Comparison of ENCODE assay signal across 1 cellular context in genomic region chr7:139916717-139917395, GRCh38.
TF ChIP-seq lines count a peak whose summit lies in the region.

No MANE protein-coding gene starts in this region.

TF ChIP-seq in WTC11, 78 proteins besides CTCF, POLR2A, EP300 and RAD21 (continued from another document):
- TF ChIP-seq CBFB (CRISPR knock-in tag; IDR thresholded peaks at IDR 0.05; ENCODE audit: low read depth): no peak
- TF ChIP-seq ZNF219 (CRISPR knock-in tag; IDR thresholded peaks at IDR 0.05; ENCODE audit: borderline replicate concordance): no peak
- no peak for TF ChIP-seq NR1H2 (CRISPR knock-in tag; IDR thresholded peaks at IDR 0.05)
- TF ChIP-seq, protein P1, sequence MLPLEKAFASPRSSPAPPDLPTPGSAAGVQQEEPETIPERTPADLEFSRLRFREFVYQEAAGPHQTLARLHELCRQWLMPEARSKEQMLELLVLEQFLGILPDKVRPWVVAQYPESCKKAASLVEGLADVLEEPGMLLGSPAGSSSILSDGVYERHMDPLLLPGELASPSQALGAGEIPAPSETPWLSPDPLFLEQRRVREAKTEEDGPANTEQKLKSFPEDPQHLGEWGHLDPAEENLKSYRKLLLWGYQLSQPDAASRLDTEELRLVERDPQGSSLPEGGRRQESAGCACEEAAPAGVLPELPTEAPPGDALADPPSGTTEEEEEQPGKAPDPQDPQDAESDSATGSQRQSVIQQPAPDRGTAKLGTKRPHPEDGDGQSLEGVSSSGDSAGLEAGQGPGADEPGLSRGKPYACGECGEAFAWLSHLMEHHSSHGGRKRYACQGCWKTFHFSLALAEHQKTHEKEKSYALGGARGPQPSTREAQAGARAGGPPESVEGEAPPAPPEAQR (CRISPR knock-in tag; IDR thresholded peaks at IDR 0.05): no peak
